29 cellular contexts compared by ENCODE assay signal in genomic region chr2:219524817-219525216, GRCh38. TPM values are rescaled to one million over a fixed set of nuclear protein-coding genes. Genes with fewer than 3 reads are reported as not detected.
"Had no signal": no experiment of that assay in that cellular context is flagged by ENCODE, and none has a peak within 500 bp of the region (broad histone marks: within the 10 kb centered on the region; RNA-seq: fewer than 3 reads in every experiment).

No MANE protein-coding gene starts in this region.

- H3K27ac ChIP-seq: colonic mucosa, lower lobe of right lung, parathyroid adenoma, sigmoid colon, stomach, thyroid gland, vagina had no signal

- FAIRE-seq: frontal cortex had no signal

- H3K27ac Mint-ChIP-seq: dendritic cell treated with granulocyte-macrophage colony-stimulating factor and Interleukin-4, amounts not matched to agents 40 ng/mL and 50 ng/mL, for 4 days; endodermal cell; immature natural killer cell; naive thymus-derived CD8-positive, alpha-beta T cell; progenitor cell of endocrine pancreas; stimulated activated effector memory CD8-positive, alpha-beta T cell treated with anti-CD3 and anti-CD28 coated beads, Interleukin-12 subunit alpha, Interleukin-12 subunit beta, amount 100 ng/mL, for 72 hours had no signal

- ATAC-seq: left colon; left ventricle myocardium superior; lower lobe of right lung; naive thymus-derived CD8-positive, alpha-beta T cell; stimulated activated effector memory CD8-positive, alpha-beta T cell treated with anti-CD3 and anti-CD28 coated beads, Interleukin-12 subunit alpha, Interleukin-12 subunit beta, amount 100 ng/mL, for 72 hours had no signal

- H3K4me3 ChIP-seq: colonic mucosa, lower lobe of right lung, sigmoid colon, stomach, thyroid gland, vagina had no signal

- H3K4me1 Mint-ChIP-seq: immature natural killer cell had no signal

- H3K9ac ChIP-seq: parathyroid adenoma had no signal

- H3K36me3 Mint-ChIP-seq: immature natural killer cell; stimulated activated effector memory CD8-positive, alpha-beta T cell treated with anti-CD3 and anti-CD28 coated beads, Interleukin-12 subunit alpha, Interleukin-12 subunit beta, amount 100 ng/mL, for 72 hours had no signal

- H3K4me1 ChIP-seq: colonic mucosa had no signal

- H3K4me3 Mint-ChIP-seq: dendritic cell treated with granulocyte-macrophage colony-stimulating factor and Interleukin-4, amounts not matched to agents 40 ng/mL and 50 ng/mL, for 4 days; endodermal cell; immature natural killer cell; stimulated activated effector memory CD8-positive, alpha-beta T cell treated with anti-CD3 and anti-CD28 coated beads, Interleukin-12 subunit alpha, Interleukin-12 subunit beta, amount 100 ng/mL, for 72 hours had no signal

- DNase-seq: colonic mucosa; effector CD8-positive, alpha-beta T cell; endodermal cell; hypothalamus; immature natural killer cell; islet precursor cell; kidney glomerular epithelial cell; left colon; left ventricle myocardium superior; lower lobe of right lung; naive thymus-derived CD8-positive, alpha-beta T cell; sigmoid colon; stimulated activated CD4-positive, alpha-beta T cell treated with anti-CD3 and anti-CD28 coated beads, Interleukin-2, amount 100 ng/mL, for 24 hours; stimulated activated CD4-positive, alpha-beta T cell treated with anti-CD3 and anti-CD28 coated beads, Interleukin-4, amount 100 ng/mL, for 24 hours; stimulated activated naive CD4-positive, alpha-beta T cell treated with Interleukin-2 at 50 U/mL for 16 hours; stomach; thyroid gland; trophoblast cell had no signal

- H3K79me2 ChIP-seq: parathyroid adenoma had no signal

- H3K36me3 ChIP-seq: colonic mucosa, lower lobe of right lung, sigmoid colon, stomach, thyroid gland, vagina had no signal

- H3K9me3 Mint-ChIP-seq: dendritic cell treated with granulocyte-macrophage colony-stimulating factor and Interleukin-4, amounts not matched to agents 40 ng/mL and 50 ng/mL, for 4 days; endodermal cell; immature natural killer cell; stimulated activated effector memory CD8-positive, alpha-beta T cell treated with anti-CD3 and anti-CD28 coated beads, Interleukin-12 subunit alpha, Interleukin-12 subunit beta, amount 100 ng/mL, for 72 hours had no signal

- H3K27me3 ChIP-seq: vagina had no signal

- H2AFZ ChIP-seq: parathyroid adenoma had no signal

- H3K9me3 ChIP-seq: colonic mucosa, lower lobe of right lung, sigmoid colon, stomach, thyroid gland, vagina had no signal

RNA-seq across cellular contexts. Expression of gene ASIC4, which starts 10.5 kb away (rescaled TPM):
- total RNA-seq: fibroblast of villous mesenchyme, left colon, left ventricle myocardium superior, mesenteric fat pad, osteoblast, skeletal muscle tissue, subcutaneous adipose tissue, thyroid gland, vagina had no signal
- polyA plus RNA-seq: immature natural killer cell; naive thymus-derived CD8-positive, alpha-beta T cell; stomach had no signal

RNA-seq across cellular contexts. Expression of gene OBSL1, which starts 46.5 kb away (rescaled TPM):
- polyA plus RNA-seq: naive thymus-derived CD8-positive, alpha-beta T cell had no signal
